ENCODE assay signal across 21 cellular contexts in the genomic region with DNA sequence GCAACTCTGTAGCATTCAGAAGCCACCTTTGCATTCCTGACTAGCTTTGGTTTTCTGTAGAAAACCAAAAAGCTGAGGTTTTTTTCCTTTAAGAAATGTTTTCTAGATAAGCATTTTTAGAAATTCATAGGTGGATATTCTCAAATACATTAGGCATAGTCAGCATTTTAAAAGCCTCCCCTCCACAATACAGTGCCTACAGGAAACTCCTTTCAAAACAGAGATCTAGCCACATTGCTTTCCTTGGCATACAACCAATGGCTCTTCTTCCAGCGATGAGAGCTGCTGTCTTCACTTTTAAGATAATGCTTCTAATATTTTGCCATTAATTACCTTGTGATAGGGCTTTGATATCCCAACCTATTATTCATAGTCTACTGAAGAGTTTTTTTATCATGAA. TPM values are rescaled to one million over a fixed set of nuclear protein-coding genes. Genes with fewer than 3 reads are reported as not detected.
DNase-seq lines count a peak whose midpoint lies in the region; ATAC-seq, FAIRE-seq and TF ChIP-seq lines count a peak whose summit lies in the region.
"Had no signal": no experiment of that assay in that cellular context is flagged by ENCODE, and none has a peak within 500 bp of the region (broad histone marks: within the 10 kb centered on the region; RNA-seq: fewer than 3 reads in every experiment).

No MANE protein-coding gene starts in this region.

- no peaks in the 10 kb centered on the region for H3K27me3 ChIP-seq in CD4-positive, alpha-beta T cell (ENCODE audit: control insufficient read depth, insufficient read depth, low read length)
- no peaks in the 10 kb centered on the region for H3K27me3 ChIP-seq in endothelial cell of umbilical vein (ENCODE audit: control insufficient read depth in 2 of 2, insufficient read depth in 2 of 2, low read length in 2 of 2)
- H3K27me3 ChIP-seq: gastrocnemius medialis had no signal

- no peak for TF ChIP-seq CTCF in CD4-positive, alpha-beta T cell (IDR thresholded peaks at IDR 0.05)
- TF ChIP-seq CTCF in endothelial cell of umbilical vein (IDR thresholded peaks at IDR 0.05; ENCODE audit: extremely low read depth in 1 of 2, insufficient read depth in 1 of 2, low read depth in 1 of 2, low read length in 2 of 2), result no peak
- TF ChIP-seq CTCF in glutamatergic neuron (IDR thresholded peaks at IDR 0.05; ENCODE audit: partially characterized antibody, unreplicated experiment), result no peak

- no peak overlapping the region for H3K4me3 ChIP-seq in endothelial cell of umbilical vein (replicated peaks in 1 of 3; ENCODE audit: insufficient read depth in 1 of 3, low read depth in 1 of 3, low read length in 3 of 3)
- H3K4me3 ChIP-seq: gastrocnemius medialis, left ventricle myocardium inferior, smooth muscle cell had no signal

- no peaks in the 10 kb centered on the region for H3K9me3 ChIP-seq in CD4-positive, alpha-beta T cell (ENCODE audit: control insufficient read depth, low read length)
- no peaks in the 10 kb centered on the region for H3K9me3 ChIP-seq in endothelial cell of umbilical vein (replicated peaks; ENCODE audit: control insufficient read depth, insufficient read depth, low read length)
- H3K9me3 ChIP-seq: gastrocnemius medialis, left ventricle myocardium inferior had no signal

- peak; percentile 33 for FAIRE-seq in endothelial cell of umbilical vein (lab: Jason Lieb, UNC)
- FAIRE-seq: endometrium, GM19239 had no signal

- H3K27ac ChIP-seq in CD4-positive, alpha-beta T cell (ENCODE audit: low read depth, low read length), result no peak overlapping the region
- H3K27ac ChIP-seq in endothelial cell of umbilical vein (ENCODE audit: insufficient read depth, low read depth, low read length), result no peak overlapping the region
- H3K27ac ChIP-seq: gastrocnemius medialis, left ventricle myocardium inferior had no signal

- H3K9me1 ChIP-seq in endothelial cell of umbilical vein (replicated peaks; ENCODE audit: control insufficient read depth, extremely low read depth, insufficient read depth, low read length), result no peaks in the 10 kb centered on the region

- no peak for ATAC-seq in CD4-positive, alpha-beta T cell (ENCODE audit: poor library complexity)
- ATAC-seq in GM21390 (IDR thresholded peaks at IDR 0.05; ENCODE audit: unreplicated experiment), result no peak
- ATAC-seq: gastrocnemius medialis; naive thymus-derived CD8-positive, alpha-beta T cell; Right ventricle myocardium inferior had no signal

- peaks cover 5% of the 10 kb centered on the region for H3K4me1 ChIP-seq in endothelial cell of umbilical vein (ENCODE audit: control insufficient read depth, extremely low read depth, insufficient read depth, low read length)

- H3K4me2 ChIP-seq in endothelial cell of umbilical vein (ENCODE audit: insufficient read depth, low read length), result no peak overlapping the region
- H3K4me2 ChIP-seq: smooth muscle cell had no signal

- no peak for TF ChIP-seq POLR2A in endothelial cell of umbilical vein (IDR thresholded peaks at IDR 0.05; ENCODE audit: low read depth, low read length)

- no peaks in the 10 kb centered on the region for H3K9me3 Mint-ChIP-seq in CD4-positive, alpha-beta T cell
- H3K9me3 Mint-ChIP-seq in activated CD4-positive, alpha-beta memory T cell treated with anti-CD3 and anti-CD28 coated beads, Interleukin-2, amount 10 ng/mL, durations not matched to agents 7 days and 5 days, result no peaks in the 10 kb centered on the region
- H3K9me3 Mint-ChIP-seq in glutamatergic neuron (ENCODE audit: unreplicated experiment), result no peaks in the 10 kb centered on the region
- H3K9me3 Mint-ChIP-seq: naive thymus-derived CD8-positive, alpha-beta T cell had no signal

- intact Hi-C loops in CD4-positive, alpha-beta T cell (cut with DNase I, micrococcal nuclease), result no loop called here
- intact Hi-C loops in endothelial cell of umbilical vein (cut with micrococcal nuclease), result loop anchor here (5.0 kb wide), 1 partner anchor 142 kb away; no protein-coding TSS in a partner anchor

- peaks cover 32% of the 10 kb centered on the region for H3K4me1 Mint-ChIP-seq in CD4-positive, alpha-beta T cell (ENCODE audit: low read depth)
- peaks cover 36% of the 10 kb centered on the region for H3K4me1 Mint-ChIP-seq in activated CD4-positive, alpha-beta memory T cell treated with anti-CD3 and anti-CD28 coated beads, Interleukin-2, amount 10 ng/mL, durations not matched to agents 7 days and 5 days
- no peaks in the 10 kb centered on the region for H3K4me1 Mint-ChIP-seq in glutamatergic neuron (ENCODE audit: low read depth, unreplicated experiment)

- no peak for DNase-seq in CD4-positive, alpha-beta T cell
- DNase-seq in activated CD4-positive, alpha-beta memory T cell treated with anti-CD3 and anti-CD28 coated beads, Interleukin-2, amount 10 ng/mL, durations not matched to agents 7 days and 5 days, result no peak
- DNase-seq in endothelial cell of umbilical vein (ENCODE audit: low read depth, low spot score) (peak; percentile 81), myocyte (ENCODE audit: low read depth) (peak; percentile 30), GDM1 (lab: John Stamatoyannopoulos, UW) (no peak), glutamatergic neuron (no peak), NCI-H1048 (lab: John Stamatoyannopoulos, UW) (no peak)
- DNase-seq: COR-L47; gastrocnemius medialis; H7; left ventricle myocardium inferior; naive thymus-derived CD8-positive, alpha-beta T cell; NCI-H2107; NCI-H524 treated with DMSO at 0.1 percent for 48 hours; stimulated activated CD4-positive, alpha-beta T cell treated with anti-CD3 and anti-CD28 coated beads, Interleukin-4, amount 100 ng/mL, for 24 hours had no signal

- H3K27ac Mint-ChIP-seq in CD4-positive, alpha-beta T cell, result peak overlapping the region; percentile 18
- H3K27ac Mint-ChIP-seq in activated CD4-positive, alpha-beta memory T cell treated with anti-CD3 and anti-CD28 coated beads, Interleukin-2, amount 10 ng/mL, durations not matched to agents 7 days and 5 days, result peak overlapping the region; percentile 60
- no peak overlapping the region for H3K27ac Mint-ChIP-seq in glutamatergic neuron (ENCODE audit: unreplicated experiment)

- H3K79me2 ChIP-seq in endothelial cell of umbilical vein (ENCODE audit: control insufficient read depth, insufficient read depth, low read length), result peaks cover 3% of the 10 kb centered on the region

- POLR2A ChIA-PET in CD4-positive, alpha-beta T cell (lab: Charles Lee), result interaction anchor here (0.7 to 2.7 kb wide), 6 partner anchors 9 to 57 kb away, joined by 3 to 13 read pairs (median 4); partner anchors contain the start of gene PSMD6
- POLR2A ChIA-PET in activated CD4-positive, alpha-beta memory T cell treated with anti-CD3 and anti-CD28 coated beads, Interleukin-2, amount 10 ng/mL, durations not matched to agents 7 days and 5 days (lab: Charles Lee), result interaction anchor here (1.2 to 6.6 kb wide), 10 partner anchors 9 to 97 kb away, joined by 3 to 46 read pairs (median 8); partner anchors contain the start of genes PSMD6 and SCAANT1
- POLR2A ChIA-PET in endothelial cell of umbilical vein (lab: Charles Lee), result no interaction called here

- no peak overlapping the region for H3K9ac ChIP-seq in endothelial cell of umbilical vein (replicated peaks; ENCODE audit: extremely low read depth, insufficient read depth, low read length)

- peaks cover 25 to 33% of the 10 kb centered on the region in 2 experiments for H3K36me3 ChIP-seq in endothelial cell of umbilical vein (ENCODE audit: control insufficient read depth in 2 of 2, extremely low read depth in 1 of 2, insufficient read depth in 2 of 2, low read length in 2 of 2)

- no peak overlapping the region for H2AFZ ChIP-seq in endothelial cell of umbilical vein (ENCODE audit: low read depth, low read length)

- no peaks in the 10 kb centered on the region for H4K20me1 ChIP-seq in endothelial cell of umbilical vein (replicated peaks; ENCODE audit: control insufficient read depth, extremely low read depth, insufficient read depth, low read length)

- no peaks in the 10 kb centered on the region for H3K36me3 Mint-ChIP-seq in CD4-positive, alpha-beta T cell (ENCODE audit: low read depth)
- H3K36me3 Mint-ChIP-seq in activated CD4-positive, alpha-beta memory T cell treated with anti-CD3 and anti-CD28 coated beads, Interleukin-2, amount 10 ng/mL, durations not matched to agents 7 days and 5 days (ENCODE audit: low read depth), result peaks cover 65% of the 10 kb centered on the region
- H3K36me3 Mint-ChIP-seq in glutamatergic neuron (ENCODE audit: unreplicated experiment), result no peaks in the 10 kb centered on the region

- H3K27me3 Mint-ChIP-seq in CD4-positive, alpha-beta T cell, result no peaks in the 10 kb centered on the region
- H3K27me3 Mint-ChIP-seq in activated CD4-positive, alpha-beta memory T cell treated with anti-CD3 and anti-CD28 coated beads, Interleukin-2, amount 10 ng/mL, durations not matched to agents 7 days and 5 days, result no peaks in the 10 kb centered on the region
- H3K27me3 Mint-ChIP-seq in glutamatergic neuron (ENCODE audit: unreplicated experiment), result no peaks in the 10 kb centered on the region
- H3K27me3 Mint-ChIP-seq: naive thymus-derived CD8-positive, alpha-beta T cell; progenitor cell of endocrine pancreas had no signal

- dilution Hi-C loops in endothelial cell of umbilical vein (cut with MboI; ENCODE audit: extremely low pct_ligation_motif_present, low sequenced_read_pairs), result no loop called here

- BruUV-seq in endothelial cell of umbilical vein (replicated peaks; lab: Mats Ljungman, UMichigan), result no TSS peak

- CTCF ChIA-PET in CD4-positive, alpha-beta T cell (lab: Charles Lee), result interaction anchor here (1.2 to 2.1 kb wide), 4 partner anchors 13 to 47 kb away, joined by 3 to 11 read pairs (median 4); partner anchors contain the start of gene PSMD6
- CTCF ChIA-PET in activated CD4-positive, alpha-beta memory T cell treated with anti-CD3 and anti-CD28 coated beads, Interleukin-2, amount 10 ng/mL, durations not matched to agents 7 days and 5 days (lab: Charles Lee), result interaction anchor here (0.8 to 2.7 kb wide), 9 partner anchors 12 to 49 kb away, joined by 3 to 25 read pairs (median 6); partner anchors contain the start of gene PSMD6
- CTCF ChIA-PET in endothelial cell of umbilical vein (lab: Charles Lee), result interaction anchor here (1.0 to 2.2 kb wide), 5 partner anchors 12 to 658 kb away, joined by 3 to 10 read pairs (median 4); partner anchors contain the start of gene PSMD6

- H3K4me3 Mint-ChIP-seq in CD4-positive, alpha-beta T cell, result no peak overlapping the region
- no peak overlapping the region for H3K4me3 Mint-ChIP-seq in activated CD4-positive, alpha-beta memory T cell treated with anti-CD3 and anti-CD28 coated beads, Interleukin-2, amount 10 ng/mL, durations not matched to agents 7 days and 5 days
- no peak overlapping the region for H3K4me3 Mint-ChIP-seq in glutamatergic neuron (ENCODE audit: unreplicated experiment)

RNA-seq across cellular contexts. Expression of gene PSMD6, which starts 14.3 kb away (rescaled TPM):
- total RNA-seq in CD4-positive, alpha-beta T cell, result 100 to 1,000 TPM; 119 to 126 TPM
- 10 to 100 TPM; 82.1 to 82.9 TPM for total RNA-seq in activated CD4-positive, alpha-beta memory T cell treated with anti-CD3 and anti-CD28 coated beads, Interleukin-2, amount 10 ng/mL, durations not matched to agents 7 days and 5 days
- total RNA-seq in endothelial cell of umbilical vein, result 89.4 and 90.8 TPM in 2 replicates
- polyA plus RNA-seq in endothelial cell of umbilical vein, result 38.3 and 53.7 TPM in 2 replicates
- 65.5 and 65.9 TPM in 2 replicates for polyA plus RNA-seq in endothelial cell of umbilical vein (2011; cell fraction: cytosol; rRNA removed)
- polyA plus RNA-seq in endothelial cell of umbilical vein (2011; cell fraction: nucleus; rRNA removed), result 70.6 and 95.7 TPM in 2 replicates
- polyA plus RNA-seq in endothelial cell of umbilical vein (2012), result 79.5 and 136 TPM in 2 replicates
- polyA minus RNA-seq in endothelial cell of umbilical vein, result 42.5 and 44.5 TPM in 2 replicates
- 19.8 TPM for polyA minus RNA-seq in endothelial cell of umbilical vein (2011; cell fraction: cytosol; rRNA and poly(A)+ RNA removed)
- polyA minus RNA-seq in endothelial cell of umbilical vein (2011; cell fraction: nucleus; rRNA and poly(A)+ RNA removed), result 96.2 and 126 TPM in 2 replicates
- total RNA-seq in myocyte, result 112 and 118 TPM in 2 replicates
- polyA plus RNA-seq in myocyte (2012), result 71.4 TPM
- 78.6 TPM for total RNA-seq in glutamatergic neuron (ENCODE audit: unreplicated experiment)

Comparison
In these comparisons a context has a peak if more than half of its experiments do, and no peak if none do; other contexts are left out.
1. DNase-seq: peak in endothelial cell of umbilical vein (single experiment) and myocyte (single experiment); none in CD4-positive, alpha-beta T cell (0 of 10), activated CD4-positive, alpha-beta memory T cell treated with anti-CD3 and anti-CD28 coated beads, Interleukin-2, amount 10 ng/mL, durations not matched to agents 7 days and 5 days (single experiment), GDM1 (single experiment), glutamatergic neuron (single experiment) and NCI-H1048 (single experiment).